8 cellular contexts compared by ENCODE assay signal in genomic region chr11:86869966-86870570, GRCh38.
DNase-seq lines count a peak whose midpoint lies in the region; ATAC-seq, FAIRE-seq and TF ChIP-seq lines count a peak whose summit lies in the region.

No MANE protein-coding gene starts in this region.

- intact Hi-C loops in CD4-positive, alpha-beta T cell (cut with DNase I, micrococcal nuclease) = loop anchor here (5.0 to 10.0 kb wide), 2 partner anchors 422 to 555 kb away; no protein-coding TSS in a partner anchor
- intact Hi-C loops in PC-3 (cut with micrococcal nuclease) = loop anchor here (1.0 to 5.0 kb wide), 2 partner anchors 49 to 422 kb away; no protein-coding TSS in a partner anchor
- intact Hi-C loops in activated naive CD4-positive, alpha-beta T cell treated with anti-CD3 and anti-CD28 coated beads for 36 hours (cut with micrococcal nuclease) = loop anchor here (1.0 kb wide), 4 partner anchors 33 to 551 kb away; no protein-coding TSS in a partner anchor
- intact Hi-C loops in Right ventricle myocardium superior (cut with DNase I) = loop anchor here (2.0 to 10.0 kb wide), 2 partner anchors 49 to 425 kb away; no protein-coding TSS in a partner anchor
- intact Hi-C loops in psoas muscle (cut with DNase I) = loop anchor here (2.0 to 10.0 kb wide), 5 partner anchors 47 to 555 kb away; no protein-coding TSS in a partner anchor

- peak; percentile 44 for ATAC-seq in CD4-positive, alpha-beta T cell (ENCODE audit: poor library complexity)
- peak; percentile 85 for ATAC-seq in HG03520 (IDR thresholded peaks at IDR 0.05; ENCODE audit: unreplicated experiment)
- peak; percentile 80 for ATAC-seq in PC-3
- ATAC-seq in Right ventricle myocardium superior (ENCODE audit: poor library complexity) = peak; percentile 92
- ATAC-seq in psoas muscle = peak; percentile 69 to 91 (median 78)

- CTCF ChIA-PET in CD4-positive, alpha-beta T cell (lab: Charles Lee) = no interaction called here
- CTCF ChIA-PET in PC-3 (lab: Charles Lee) = interaction anchor here (0.7 to 0.8 kb wide), 2 partner anchors 48 to 418 kb away, joined by 3 read pairs; no protein-coding TSS in a partner anchor
- CTCF ChIA-PET in activated naive CD4-positive, alpha-beta T cell treated with anti-CD3 and anti-CD28 coated beads for 36 hours (lab: Charles Lee) = interaction anchor here (0.6 to 4.4 kb wide), 15 partner anchors 17 to 429 kb away, joined by 3 to 38 read pairs (median 4); no protein-coding TSS in a partner anchor

- no peak overlapping the region for H3K27ac Mint-ChIP-seq in CD4-positive, alpha-beta T cell
- H3K27ac Mint-ChIP-seq in activated naive CD4-positive, alpha-beta T cell treated with anti-CD3 and anti-CD28 coated beads for 36 hours = no peak overlapping the region

- H3K27me3 ChIP-seq in CD4-positive, alpha-beta T cell (ENCODE audit: control insufficient read depth, insufficient read depth, low read length) = no peaks in the 10 kb centered on the region
- H3K27me3 ChIP-seq in PC-3 (ENCODE audit: low read length) (no peaks in the 10 kb centered on the region), psoas muscle (ENCODE audit: insufficient read depth in 3 of 3, low read length in 2 of 3) (no peaks in the 10 kb centered on the region)

- H3K4me1 ChIP-seq in PC-3 (ENCODE audit: insufficient read depth, low read length) (no peaks in the 10 kb centered on the region; the same call in 1 of the 2 replicates), psoas muscle (no peaks in the 10 kb centered on the region)

- H3F3A ChIP-seq in PC-3 (ENCODE audit: low read length, unreplicated experiment) = no peaks in the 10 kb centered on the region

- H2AFZ ChIP-seq in PC-3 (ENCODE audit: low read length) = peak overlapping the region; percentile 52

- H3K4me1 Mint-ChIP-seq in CD4-positive, alpha-beta T cell (ENCODE audit: low read depth) = no peaks in the 10 kb centered on the region
- no peaks in the 10 kb centered on the region for H3K4me1 Mint-ChIP-seq in activated naive CD4-positive, alpha-beta T cell treated with anti-CD3 and anti-CD28 coated beads for 36 hours (ENCODE audit: low read depth)

- H3K36me3 Mint-ChIP-seq in CD4-positive, alpha-beta T cell (ENCODE audit: low read depth) = no peaks in the 10 kb centered on the region
- H3K36me3 Mint-ChIP-seq in activated naive CD4-positive, alpha-beta T cell treated with anti-CD3 and anti-CD28 coated beads for 36 hours (ENCODE audit: low read depth) = no peaks in the 10 kb centered on the region

- no peaks in the 10 kb centered on the region for H4K20me1 ChIP-seq in PC-3 (ENCODE audit: low read length)

- POLR2A ChIA-PET in CD4-positive, alpha-beta T cell (lab: Charles Lee) = no interaction called here
- POLR2A ChIA-PET in PC-3 (lab: Charles Lee; ENCODE audit: unreplicated experiment) = interaction anchor here (0.6 kb wide), 1 partner anchor 48 kb away, joined by 7 read pairs; no protein-coding TSS in a partner anchor

- peak; percentile 1 to 35 (median 7) for DNase-seq in CD4-positive, alpha-beta T cell
- peak; percentile 23 for DNase-seq in GM19239 (ENCODE audit: insufficient read length, low spot score)
- peak; percentile 58 for DNase-seq in PC-3
- peak; percentile 73 for DNase-seq in activated naive CD4-positive, alpha-beta T cell treated with anti-CD3 and anti-CD28 coated beads for 36 hours
- DNase-seq in Right ventricle myocardium superior = peak; percentile 63
- peak; percentile 56 to 57 for DNase-seq in psoas muscle
- DNase-seq in mesenteric fat pad (ENCODE audit: low spot score) = no peak

- no peaks in the 10 kb centered on the region; the same call in 1 of the 2 replicates for H3K36me3 ChIP-seq in PC-3 (ENCODE audit: low read depth, low read length)
- no peaks in the 10 kb centered on the region for H3K36me3 ChIP-seq in psoas muscle (ENCODE audit: insufficient read depth in 1 of 2, low read depth in 1 of 2)

- no peaks in the 10 kb centered on the region for H3K9me3 Mint-ChIP-seq in CD4-positive, alpha-beta T cell
- no peaks in the 10 kb centered on the region for H3K9me3 Mint-ChIP-seq in activated naive CD4-positive, alpha-beta T cell treated with anti-CD3 and anti-CD28 coated beads for 36 hours

- 24 to 29% (median 27%) methylated on average over 6 of the region's 6 CpGs for WGBS in psoas muscle, 3 donors

- H3K4me2 ChIP-seq in PC-3 (ENCODE audit: low read length) = no peak overlapping the region

- peak; percentile 96 for FAIRE-seq in GM19239 (lab: Jason Lieb, UNC)

- no peaks in the 10 kb centered on the region for H3K9me2 ChIP-seq in PC-3 (replicated peaks; ENCODE audit: low read length)

- H3K27me3 Mint-ChIP-seq in CD4-positive, alpha-beta T cell = no peaks in the 10 kb centered on the region
- H3K27me3 Mint-ChIP-seq in activated naive CD4-positive, alpha-beta T cell treated with anti-CD3 and anti-CD28 coated beads for 36 hours (ENCODE audit: low read depth) = no peaks in the 10 kb centered on the region

- no TSS peak for BruUV-seq in PC-3 (replicated peaks; lab: Mats Ljungman, UMichigan)

- H3K4me3 Mint-ChIP-seq in CD4-positive, alpha-beta T cell = no peak overlapping the region
- no peak overlapping the region for H3K4me3 Mint-ChIP-seq in activated naive CD4-positive, alpha-beta T cell treated with anti-CD3 and anti-CD28 coated beads for 36 hours

- no peak overlapping the region for H3K9ac ChIP-seq in PC-3 (ENCODE audit: low read length)

- peak; percentile 69 for TF ChIP-seq CTCF in CD4-positive, alpha-beta T cell (IDR thresholded peaks at IDR 0.05)
- peak; percentile 76 for TF ChIP-seq CTCF in PC-3 (conservative IDR thresholded peaks at IDR 0.05; ENCODE audit: low read depth, low read length)
- TF ChIP-seq CTCF in psoas muscle (IDR thresholded peaks at IDR 0.05) = peak; percentile 84

- no peak overlapping the region for H3K27ac ChIP-seq in CD4-positive, alpha-beta T cell (ENCODE audit: low read depth, low read length)
- no peak overlapping the region for H3K27ac ChIP-seq in PC-3 (ENCODE audit: low read length)
- H3K27ac ChIP-seq in psoas muscle = no peak overlapping the region

- H3K79me2 ChIP-seq in PC-3 (ENCODE audit: low read length) = no peaks in the 10 kb centered on the region

- no peaks in the 10 kb centered on the region for H3K9me3 ChIP-seq in CD4-positive, alpha-beta T cell (ENCODE audit: control insufficient read depth, low read length)
- H3K9me3 ChIP-seq in PC-3 (ENCODE audit: low read length) (no peaks in the 10 kb centered on the region), psoas muscle (no peaks in the 10 kb centered on the region)

- no peak overlapping the region for H3K4me3 ChIP-seq in PC-3 (ENCODE audit: low read length)
- H3K4me3 ChIP-seq in psoas muscle = no peak overlapping the region
